Comparison of ENCODE assay signal across 19 cellular contexts in the genomic region with DNA sequence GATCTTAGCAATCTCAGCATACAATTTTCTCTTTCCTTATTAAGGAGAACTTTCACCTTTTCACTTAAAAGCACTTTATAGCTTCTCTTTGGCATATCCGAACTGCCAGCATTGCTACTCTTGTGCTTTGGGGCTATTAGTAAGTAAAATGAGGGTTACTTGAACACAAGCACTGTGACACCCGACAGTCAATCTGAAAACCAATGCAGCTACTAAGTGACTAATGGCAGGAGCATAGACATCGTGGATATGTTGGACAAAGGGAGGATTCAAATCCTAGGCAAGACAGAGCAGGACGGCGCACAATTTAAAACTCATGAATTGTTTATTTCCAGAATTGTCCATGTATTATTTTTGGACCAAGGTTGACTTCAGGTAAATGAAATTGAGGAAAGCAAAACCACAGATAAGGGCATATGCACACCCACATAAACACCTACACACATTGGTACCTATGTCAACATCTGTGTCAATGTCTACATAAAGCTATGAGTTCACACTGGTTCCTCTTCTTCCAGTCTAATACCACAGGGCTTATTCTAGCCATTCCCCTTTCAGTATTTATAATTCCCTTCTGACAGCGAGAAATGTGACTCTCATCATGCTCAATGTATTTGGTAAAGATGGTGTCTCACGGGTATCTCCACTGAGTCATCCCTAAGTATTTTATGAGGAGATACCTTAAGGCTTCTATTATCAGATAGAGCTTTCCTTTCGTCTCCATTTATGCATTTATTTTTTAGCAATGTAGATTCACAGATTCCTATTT.
"Had no signal": no experiment of that assay in that cellular context is flagged by ENCODE, and none has a peak within 500 bp of the region (broad histone marks: within the 10 kb centered on the region; RNA-seq: fewer than 3 reads in every experiment).

No MANE protein-coding gene starts in this region.

- H3K36me3 ChIP-seq: left lung, tibial artery had no signal

- H3K4me1 ChIP-seq: left lung, tibial artery had no signal

- H3K27ac ChIP-seq: left lung, skin epidermis, tibial artery, VCaP had no signal

- H3K27me3 ChIP-seq: left lung, tibial artery had no signal

- H3K9me3 ChIP-seq: left lung, tibial artery had no signal

- FAIRE-seq: colon, kidney had no signal

- H3K4me3 ChIP-seq: left lung, skin epidermis, tibial artery had no signal

- ATAC-seq: activated CD4-positive, alpha-beta T cell treated with anti-CD3 and anti-CD28 coated beads for 36 hours; activated naive CD4-positive, alpha-beta T cell treated with anti-CD3 and anti-CD28 coated beads, Interleukin-2, amount 50 U/mL, for 72 hours; left lung; natural killer cell treated with Interleukin-12 subunit alpha and Interleukin-12 subunit beta and Interleukin-15 and Interleukin-18, amount 100 ng/mL, for 72 hours had no signal

- DNase-seq: activated CD4-positive, alpha-beta memory T cell treated with anti-CD3 and anti-CD28 coated beads for 36 hours; activated CD4-positive, alpha-beta T cell treated with anti-CD3 and anti-CD28 coated beads for 36 hours; activated T-cell treated with anti-CD3 and anti-CD28 coated beads, Interleukin-2, amount 50 U/mL, for 24 hours; amniotic stem cell; caudate nucleus; erythroblast; kidney; left lung; mesendoderm; occipital lobe; stimulated activated CD4-positive, alpha-beta T cell treated with anti-CD3 and anti-CD28 coated beads, Interleukin-15, amount 100 ng/mL, for 24 hours; stimulated activated CD4-positive, alpha-beta T cell treated with anti-CD3 and anti-CD28 coated beads, Interleukin-4, amount 100 ng/mL, for 1 hour; stimulated activated naive CD4-positive, alpha-beta T cell; tibial artery had no signal
